Comparison of ENCODE assay signal across 19 cellular contexts in the genomic region with DNA sequence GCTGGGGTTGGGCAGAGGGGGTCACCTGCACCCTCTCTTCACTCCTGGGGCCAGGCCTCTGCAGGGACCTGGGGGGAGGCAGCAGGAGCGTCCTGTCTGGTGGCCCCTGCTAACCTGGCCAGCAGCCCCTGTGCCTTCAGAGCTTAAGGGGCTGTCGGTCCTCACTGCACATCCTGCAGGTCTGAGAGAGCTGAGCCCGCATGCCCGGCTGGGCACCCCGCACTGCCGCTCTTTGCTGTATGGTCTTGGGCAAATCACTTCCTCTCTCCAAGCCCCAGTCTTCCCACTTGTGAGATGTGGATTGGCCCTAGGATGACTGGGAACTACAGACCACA. TPM values are rescaled to one million over a fixed set of nuclear protein-coding genes. Genes with fewer than 3 reads are reported as not detected.
DNase-seq lines count a peak whose midpoint lies in the region; ATAC-seq and TF ChIP-seq lines count a peak whose summit lies in the region.
"Had no signal": no experiment of that assay in that cellular context is flagged by ENCODE, and none has a peak within 500 bp of the region (broad histone marks: within the 10 kb centered on the region; RNA-seq: fewer than 3 reads in every experiment).

No MANE protein-coding gene starts in this region.

- no peak overlapping the region for H3K27ac Mint-ChIP-seq in activated CD8-positive, alpha-beta memory T cell treated with anti-CD3 and anti-CD28 coated beads, Interleukin-2, amount 10 ng/mL, durations not matched to agents 7 days and 5 days
- H3K27ac Mint-ChIP-seq in endodermal cell = no peak overlapping the region
- H3K27ac Mint-ChIP-seq: IgD-negative memory B cell had no signal

- H3K36me3 ChIP-seq in endodermal cell (ENCODE audit: control insufficient read depth, insufficient read depth, low read length) (no peaks in the 10 kb centered on the region), osteoblast (ENCODE audit: insufficient read depth, low read length) (no peaks in the 10 kb centered on the region)
- H3K36me3 ChIP-seq: SJSA1 had no signal

- DNase-seq in activated CD8-positive, alpha-beta memory T cell treated with anti-CD3 and anti-CD28 coated beads, Interleukin-2, amount 10 ng/mL, durations not matched to agents 7 days and 5 days = peak; percentile 18
- no peak for DNase-seq in activated CD8-positive, alpha-beta memory T cell treated with anti-CD3 and anti-CD28 coated beads for 24 hours
- peak; percentile 24 for DNase-seq in 8988T
- peak; percentile 39 for DNase-seq in endodermal cell
- peak; percentile 44 for DNase-seq in osteoblast (ENCODE audit: insufficient read length, low spot score, missing footprints)
- DNase-seq in activated T-cell treated with anti-CD3 and anti-CD28 coated beads, Interleukin-2, amount 50 U/mL, for 1 hour = no peak
- DNase-seq in CD1c-positive myeloid dendritic cell (ENCODE audit: extremely low spot score) = no peak
- DNase-seq: EL, MV-4-11, NCI-H1105 treated with DMSO at 0.1 percent for 48 hours, NCI-H2029 treated with DMSO at 0.1 percent for 48 hours, NCI-H226, NCI-H510A treated with DMSO at 0.1 percent for 48 hours, NCI-H82 had no signal

- TF ChIP-seq CTCF in endodermal cell (conservative IDR thresholded peaks at IDR 0.05) = no peak
- TF ChIP-seq CTCF in osteoblast (IDR thresholded peaks at IDR 0.05; ENCODE audit: extremely low read depth, low read depth, low read length) = no peak

- CTCF ChIA-PET in activated CD8-positive, alpha-beta memory T cell treated with anti-CD3 and anti-CD28 coated beads, Interleukin-2, amount 10 ng/mL, durations not matched to agents 7 days and 5 days (lab: Charles Lee) = no interaction called here

- H3K27me3 ChIP-seq in endodermal cell (ENCODE audit: control insufficient read depth, insufficient read depth, low read length, poor library complexity, severe bottlenecking) (peaks cover 4% of the 10 kb centered on the region), osteoblast (ENCODE audit: insufficient read depth, low read length) (peaks cover 3% of the 10 kb centered on the region)

- no peaks in the 10 kb centered on the region for H3K4me1 Mint-ChIP-seq in activated CD8-positive, alpha-beta memory T cell treated with anti-CD3 and anti-CD28 coated beads, Interleukin-2, amount 10 ng/mL, durations not matched to agents 7 days and 5 days
- no peaks in the 10 kb centered on the region for H3K4me1 Mint-ChIP-seq in endodermal cell
- H3K4me1 Mint-ChIP-seq: IgD-negative memory B cell had no signal

- H3K9me3 Mint-ChIP-seq in activated CD8-positive, alpha-beta memory T cell treated with anti-CD3 and anti-CD28 coated beads, Interleukin-2, amount 10 ng/mL, durations not matched to agents 7 days and 5 days (ENCODE audit: low read depth) = no peaks in the 10 kb centered on the region
- H3K9me3 Mint-ChIP-seq in endodermal cell = no peaks in the 10 kb centered on the region
- H3K9me3 Mint-ChIP-seq: IgD-negative memory B cell had no signal

- no peaks in the 10 kb centered on the region for H3K79me2 ChIP-seq in osteoblast (ENCODE audit: insufficient read depth, low read length)

- no peak overlapping the region for H2AFZ ChIP-seq in osteoblast (ENCODE audit: low read length)

- H3K4me1 ChIP-seq in endodermal cell (ENCODE audit: control insufficient read depth, insufficient read depth, low read length) (no peaks in the 10 kb centered on the region), osteoblast (ENCODE audit: insufficient read depth, low read length) (no peaks in the 10 kb centered on the region)
- H3K4me1 ChIP-seq: SJSA1 had no signal

- H3K9me3 ChIP-seq in endodermal cell (ENCODE audit: control insufficient read depth, low read length) (no peaks in the 10 kb centered on the region), osteoblast (ENCODE audit: low read depth, low read length) (no peaks in the 10 kb centered on the region)
- H3K9me3 ChIP-seq: SJSA1 had no signal

- no peaks in the 10 kb centered on the region for H3K36me3 Mint-ChIP-seq in activated CD8-positive, alpha-beta memory T cell treated with anti-CD3 and anti-CD28 coated beads, Interleukin-2, amount 10 ng/mL, durations not matched to agents 7 days and 5 days
- H3K36me3 Mint-ChIP-seq in endodermal cell (ENCODE audit: low read depth) = no peaks in the 10 kb centered on the region

- H3K4me2 ChIP-seq in osteoblast (ENCODE audit: insufficient read depth, low read length) = no peak overlapping the region

- H3K27me3 Mint-ChIP-seq in activated CD8-positive, alpha-beta memory T cell treated with anti-CD3 and anti-CD28 coated beads, Interleukin-2, amount 10 ng/mL, durations not matched to agents 7 days and 5 days = no peaks in the 10 kb centered on the region
- H3K27me3 Mint-ChIP-seq in endodermal cell (ENCODE audit: insufficient read depth) = peaks cover 33% of the 10 kb centered on the region

- H3K27ac ChIP-seq in endodermal cell (ENCODE audit: low read depth, low read length) (no peak overlapping the region), osteoblast (ENCODE audit: low read depth, low read length) (no peak overlapping the region)
- H3K27ac ChIP-seq: C4-2B, SJSA1 had no signal

- H3K4me3 ChIP-seq in endodermal cell (ENCODE audit: low read length) (no peak overlapping the region), osteoblast (ENCODE audit: insufficient read depth, low read length) (no peak overlapping the region)
- H3K4me3 ChIP-seq: SJSA1 had no signal

- no peak overlapping the region for H3K9ac ChIP-seq in endodermal cell (ENCODE audit: extremely low read depth, low read length, poor library complexity, severe bottlenecking)

- H3K4me3 Mint-ChIP-seq in activated CD8-positive, alpha-beta memory T cell treated with anti-CD3 and anti-CD28 coated beads, Interleukin-2, amount 10 ng/mL, durations not matched to agents 7 days and 5 days = no peak overlapping the region
- no peak overlapping the region for H3K4me3 Mint-ChIP-seq in endodermal cell
- H3K4me3 Mint-ChIP-seq: IgD-negative memory B cell had no signal

- ATAC-seq in activated CD8-positive, alpha-beta memory T cell treated with anti-CD3 and anti-CD28 coated beads, Interleukin-2, amount 10 ng/mL, durations not matched to agents 7 days and 5 days = no peak
- no peak for ATAC-seq in GM18861 (IDR thresholded peaks at IDR 0.05; ENCODE audit: unreplicated experiment)
- ATAC-seq: Panc1 had no signal

- H4K20me1 ChIP-seq in osteoblast (ENCODE audit: insufficient read depth, low read length) = no peaks in the 10 kb centered on the region

- 91 to 100% methylated on average over 2 to 6 of the region's 6 CpGs for WGBS in endodermal cell (ENCODE audit: insufficient coverage in 1 of 2, insufficient read length in 1 of 2), 2 experiments

RNA-seq across cellular contexts. Expression of a gene that starts 7.9 kb away (rescaled TPM):
- total RNA-seq in activated CD8-positive, alpha-beta memory T cell treated with anti-CD3 and anti-CD28 coated beads, Interleukin-2, amount 10 ng/mL, durations not matched to agents 7 days and 5 days = 1 to 10 TPM; 1.7 to 2.8 TPM
- 1 to 10 TPM; 6.9 to 7.9 TPM for total RNA-seq in endodermal cell
- polyA plus RNA-seq in endodermal cell (2013, experiment 1 of 2) = 5.0 TPM
- 5.1 TPM for polyA plus RNA-seq in endodermal cell (2013, experiment 2 of 2)
- total RNA-seq in osteoblast = not detected in 2 replicates
- total RNA-seq: SJSA1 had no signal

RNA-seq across cellular contexts. Expression of a gene that starts 50.2 kb away (rescaled TPM):
- not detected for total RNA-seq in activated CD8-positive, alpha-beta memory T cell treated with anti-CD3 and anti-CD28 coated beads, Interleukin-2, amount 10 ng/mL, durations not matched to agents 7 days and 5 days
- total RNA-seq in endodermal cell = under 1 TPM in 1 of 2 donors, not detected in 1; 0.57 TPM
- not detected for polyA plus RNA-seq in endodermal cell (2013, experiment 1 of 2)
- polyA plus RNA-seq in endodermal cell (2013, experiment 2 of 2) = not detected
- not detected in 2 replicates for total RNA-seq in osteoblast
- total RNA-seq: SJSA1 had no signal
- polyA plus RNA-seq: IgD-negative memory B cell had no signal

Comparison
In these comparisons a context has a peak if more than half of its experiments do, and no peak if none do; other contexts are left out.
1. DNase-seq: peak in activated CD8-positive, alpha-beta memory T cell treated with anti-CD3 and anti-CD28 coated beads, Interleukin-2, amount 10 ng/mL, durations not matched to agents 7 days and 5 days (single experiment), 8988T (single experiment), endodermal cell (single experiment) and osteoblast (single experiment); none in activated CD8-positive, alpha-beta memory T cell treated with anti-CD3 and anti-CD28 coated beads for 24 hours (single experiment), activated T-cell treated with anti-CD3 and anti-CD28 coated beads, Interleukin-2, amount 50 U/mL, for 1 hour (single experiment) and CD1c-positive myeloid dendritic cell (single experiment).